1 cellular context compared by ENCODE assay signal in the genomic region with DNA sequence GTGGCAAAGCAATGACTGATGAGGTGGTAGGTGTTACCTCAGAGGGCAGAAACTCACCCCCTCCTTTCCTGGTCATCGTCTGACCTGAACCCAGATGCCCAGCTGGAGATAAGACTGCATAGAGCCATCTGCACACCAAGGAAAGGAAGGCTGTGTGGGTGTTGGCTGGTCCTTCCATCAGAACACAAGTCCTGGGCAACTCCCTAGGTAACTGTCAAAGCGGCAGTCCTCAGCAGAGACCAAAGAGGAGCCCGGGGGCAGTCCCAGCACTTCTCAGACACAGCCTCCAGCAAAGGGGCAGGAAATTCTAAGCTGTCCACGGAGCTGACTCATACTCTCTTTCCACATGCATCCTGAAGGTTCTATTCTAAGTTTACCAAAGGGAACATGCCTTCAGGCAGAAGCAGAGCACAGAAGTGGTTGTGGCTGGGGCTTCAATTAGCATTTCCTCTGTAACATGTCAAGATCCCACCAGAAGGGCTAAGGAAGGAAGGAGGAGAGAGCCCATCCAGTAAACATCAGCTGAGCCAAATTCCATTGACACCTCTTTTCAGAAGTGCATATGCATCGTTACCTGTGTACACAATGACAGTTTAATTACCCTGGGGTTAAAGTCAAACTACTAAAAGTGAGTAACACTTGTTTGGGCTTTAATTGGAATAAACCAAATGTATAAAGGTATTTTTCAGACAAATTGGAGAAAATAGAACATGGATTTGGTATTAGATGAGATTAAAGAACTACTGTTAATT.
TF ChIP-seq lines count a peak whose summit lies in the region.

No MANE protein-coding gene starts in this region.

TF ChIP-seq in GM23338, 12 proteins besides CTCF, POLR2A, EP300 and RAD21 (continued from another document):
- TF ChIP-seq, protein P1, sequence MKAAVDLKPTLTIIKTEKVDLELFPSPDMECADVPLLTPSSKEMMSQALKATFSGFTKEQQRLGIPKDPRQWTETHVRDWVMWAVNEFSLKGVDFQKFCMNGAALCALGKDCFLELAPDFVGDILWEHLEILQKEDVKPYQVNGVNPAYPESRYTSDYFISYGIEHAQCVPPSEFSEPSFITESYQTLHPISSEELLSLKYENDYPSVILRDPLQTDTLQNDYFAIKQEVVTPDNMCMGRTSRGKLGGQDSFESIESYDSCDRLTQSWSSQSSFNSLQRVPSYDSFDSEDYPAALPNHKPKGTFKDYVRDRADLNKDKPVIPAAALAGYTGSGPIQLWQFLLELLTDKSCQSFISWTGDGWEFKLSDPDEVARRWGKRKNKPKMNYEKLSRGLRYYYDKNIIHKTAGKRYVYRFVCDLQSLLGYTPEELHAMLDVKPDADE (IDR thresholded peaks at IDR 0.05): no peak
- TF ChIP-seq EZH2phosphoT487 (IDR thresholded peaks at IDR 0.05; ENCODE audit: unreplicated experiment) (no peak), ZNF331 (CRISPR knock-in tag; IDR thresholded peaks at IDR 0.05; ENCODE audit: low read depth) (no peak), STAT1 (IDR thresholded peaks at IDR 0.05; ENCODE audit: unreplicated experiment) (no peak), JUNB (IDR thresholded peaks at IDR 0.05; ENCODE audit: unreplicated experiment) (no peak), POLR2AphosphoS5 (IDR thresholded peaks at IDR 0.05; ENCODE audit: low read depth) (no peak), ZNF114 (CRISPR knock-in tag; IDR thresholded peaks at IDR 0.05) (no peak), NANOG (IDR thresholded peaks at IDR 0.05; ENCODE audit: borderline replicate concordance) (no peak), CREB1 (CRISPR knock-in tag; IDR thresholded peaks at IDR 0.05; ENCODE audit: low read depth) (no peak)
- TF ChIP-seq, protein P2, sequence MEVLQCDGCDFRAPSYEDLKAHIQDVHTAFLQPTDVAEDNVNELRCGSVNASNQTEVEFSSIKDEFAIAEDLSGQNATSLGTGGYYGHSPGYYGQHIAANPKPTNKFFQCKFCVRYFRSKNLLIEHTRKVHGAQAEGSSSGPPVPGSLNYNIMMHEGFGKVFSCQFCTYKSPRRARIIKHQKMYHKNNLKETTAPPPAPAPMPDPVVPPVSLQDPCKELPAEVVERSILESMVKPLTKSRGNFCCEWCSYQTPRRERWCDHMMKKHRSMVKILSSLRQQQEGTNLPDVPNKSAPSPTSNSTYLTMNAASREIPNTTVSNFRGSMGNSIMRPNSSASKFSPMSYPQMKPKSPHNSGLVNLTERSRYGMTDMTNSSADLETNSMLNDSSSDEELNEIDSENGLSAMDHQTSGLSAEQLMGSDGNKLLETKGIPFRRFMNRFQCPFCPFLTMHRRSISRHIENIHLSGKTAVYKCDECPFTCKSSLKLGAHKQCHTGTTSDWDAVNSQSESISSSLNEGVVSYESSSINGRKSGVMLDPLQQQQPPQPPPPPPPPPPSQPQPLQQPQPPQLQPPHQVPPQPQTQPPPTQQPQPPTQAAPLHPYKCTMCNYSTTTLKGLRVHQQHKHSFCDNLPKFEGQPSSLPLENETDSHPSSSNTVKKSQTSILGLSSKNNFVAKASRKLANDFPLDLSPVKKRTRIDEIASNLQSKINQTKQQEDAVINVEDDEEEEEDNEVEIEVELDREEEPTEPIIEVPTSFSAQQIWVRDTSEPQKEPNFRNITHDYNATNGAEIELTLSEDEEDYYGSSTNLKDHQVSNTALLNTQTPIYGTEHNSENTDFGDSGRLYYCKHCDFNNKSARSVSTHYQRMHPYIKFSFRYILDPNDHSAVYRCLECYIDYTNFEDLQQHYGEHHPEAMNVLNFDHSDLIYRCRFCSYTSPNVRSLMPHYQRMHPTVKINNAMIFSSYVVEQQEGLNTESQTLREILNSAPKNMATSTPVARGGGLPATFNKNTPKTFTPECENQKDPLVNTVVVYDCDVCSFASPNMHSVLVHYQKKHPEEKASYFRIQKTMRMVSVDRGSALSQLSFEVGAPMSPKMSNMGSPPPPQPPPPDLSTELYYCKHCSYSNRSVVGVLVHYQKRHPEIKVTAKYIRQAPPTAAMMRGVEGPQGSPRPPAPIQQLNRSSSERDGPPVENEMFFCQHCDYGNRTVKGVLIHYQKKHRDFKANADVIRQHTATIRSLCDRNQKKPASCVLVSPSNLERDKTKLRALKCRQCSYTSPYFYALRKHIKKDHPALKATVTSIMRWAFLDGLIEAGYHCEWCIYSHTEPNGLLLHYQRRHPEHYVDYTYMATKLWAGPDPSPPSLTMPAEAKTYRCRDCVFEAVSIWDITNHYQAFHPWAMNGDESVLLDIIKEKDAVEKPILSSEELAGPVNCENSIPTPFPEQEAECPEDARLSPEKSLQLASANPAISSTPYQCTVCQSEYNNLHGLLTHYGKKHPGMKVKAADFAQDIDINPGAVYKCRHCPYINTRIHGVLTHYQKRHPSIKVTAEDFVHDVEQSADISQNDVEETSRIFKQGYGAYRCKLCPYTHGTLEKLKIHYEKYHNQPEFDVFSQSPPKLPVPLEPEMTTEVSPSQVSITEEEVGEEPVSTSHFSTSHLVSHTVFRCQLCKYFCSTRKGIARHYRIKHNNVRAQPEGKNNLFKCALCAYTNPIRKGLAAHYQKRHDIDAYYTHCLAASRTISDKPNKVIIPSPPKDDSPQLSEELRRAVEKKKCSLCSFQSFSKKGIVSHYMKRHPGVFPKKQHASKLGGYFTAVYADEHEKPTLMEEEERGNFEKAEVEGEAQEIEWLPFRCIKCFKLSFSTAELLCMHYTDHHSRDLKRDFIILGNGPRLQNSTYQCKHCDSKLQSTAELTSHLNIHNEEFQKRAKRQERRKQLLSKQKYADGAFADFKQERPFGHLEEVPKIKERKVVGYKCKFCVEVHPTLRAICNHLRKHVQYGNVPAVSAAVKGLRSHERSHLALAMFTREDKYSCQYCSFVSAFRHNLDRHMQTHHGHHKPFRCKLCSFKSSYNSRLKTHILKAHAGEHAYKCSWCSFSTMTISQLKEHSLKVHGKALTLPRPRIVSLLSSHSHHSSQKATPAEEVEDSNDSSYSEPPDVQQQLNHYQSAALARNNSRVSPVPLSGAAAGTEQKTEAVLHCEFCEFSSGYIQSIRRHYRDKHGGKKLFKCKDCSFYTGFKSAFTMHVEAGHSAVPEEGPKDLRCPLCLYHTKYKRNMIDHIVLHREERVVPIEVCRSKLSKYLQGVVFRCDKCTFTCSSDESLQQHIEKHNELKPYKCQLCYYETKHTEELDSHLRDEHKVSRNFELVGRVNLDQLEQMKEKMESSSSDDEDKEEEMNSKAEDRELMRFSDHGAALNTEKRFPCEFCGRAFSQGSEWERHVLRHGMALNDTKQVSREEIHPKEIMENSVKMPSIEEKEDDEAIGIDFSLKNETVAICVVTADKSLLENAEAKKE (CRISPR knock-in tag; IDR thresholded peaks at IDR 0.05): no peak
- TF ChIP-seq, protein P3, sequence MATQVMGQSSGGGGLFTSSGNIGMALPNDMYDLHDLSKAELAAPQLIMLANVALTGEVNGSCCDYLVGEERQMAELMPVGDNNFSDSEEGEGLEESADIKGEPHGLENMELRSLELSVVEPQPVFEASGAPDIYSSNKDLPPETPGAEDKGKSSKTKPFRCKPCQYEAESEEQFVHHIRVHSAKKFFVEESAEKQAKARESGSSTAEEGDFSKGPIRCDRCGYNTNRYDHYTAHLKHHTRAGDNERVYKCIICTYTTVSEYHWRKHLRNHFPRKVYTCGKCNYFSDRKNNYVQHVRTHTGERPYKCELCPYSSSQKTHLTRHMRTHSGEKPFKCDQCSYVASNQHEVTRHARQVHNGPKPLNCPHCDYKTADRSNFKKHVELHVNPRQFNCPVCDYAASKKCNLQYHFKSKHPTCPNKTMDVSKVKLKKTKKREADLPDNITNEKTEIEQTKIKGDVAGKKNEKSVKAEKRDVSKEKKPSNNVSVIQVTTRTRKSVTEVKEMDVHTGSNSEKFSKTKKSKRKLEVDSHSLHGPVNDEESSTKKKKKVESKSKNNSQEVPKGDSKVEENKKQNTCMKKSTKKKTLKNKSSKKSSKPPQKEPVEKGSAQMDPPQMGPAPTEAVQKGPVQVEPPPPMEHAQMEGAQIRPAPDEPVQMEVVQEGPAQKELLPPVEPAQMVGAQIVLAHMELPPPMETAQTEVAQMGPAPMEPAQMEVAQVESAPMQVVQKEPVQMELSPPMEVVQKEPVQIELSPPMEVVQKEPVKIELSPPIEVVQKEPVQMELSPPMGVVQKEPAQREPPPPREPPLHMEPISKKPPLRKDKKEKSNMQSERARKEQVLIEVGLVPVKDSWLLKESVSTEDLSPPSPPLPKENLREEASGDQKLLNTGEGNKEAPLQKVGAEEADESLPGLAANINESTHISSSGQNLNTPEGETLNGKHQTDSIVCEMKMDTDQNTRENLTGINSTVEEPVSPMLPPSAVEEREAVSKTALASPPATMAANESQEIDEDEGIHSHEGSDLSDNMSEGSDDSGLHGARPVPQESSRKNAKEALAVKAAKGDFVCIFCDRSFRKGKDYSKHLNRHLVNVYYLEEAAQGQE (IDR thresholded peaks at IDR 0.05; ENCODE audit: unreplicated experiment): no peak
